25 cellular contexts compared by ENCODE assay signal in genomic region chr4:156705291-156705690, GRCh38.
DNase-seq lines count a peak whose midpoint lies in the region; ATAC-seq and TF ChIP-seq lines count a peak whose summit lies in the region.
"Had no signal": no experiment of that assay in that cellular context is flagged by ENCODE, and none has a peak within 500 bp of the region (broad histone marks: within the 10 kb centered on the region; RNA-seq: fewer than 3 reads in every experiment).

No MANE protein-coding gene starts in this region.

- no peak for TF ChIP-seq CTCF in astrocyte of the cerebellum (IDR thresholded peaks at IDR 0.05; ENCODE audit: low read depth, low read length, missing control alignments)

- DNase-seq in EH (ENCODE audit: low read depth) (peak; percentile 84), KBM-7 (peak; percentile 21), astrocyte of the cerebellum (ENCODE audit: low read depth) (peak; percentile 12), non-pigmented ciliary epithelial cell (ENCODE audit: low read depth) (peak; percentile 8), DMS 273 (lab: John Stamatoyannopoulos, UW; ENCODE audit: unreplicated experiment) (no peak), COLO668 (lab: John Stamatoyannopoulos, UW; ENCODE audit: unreplicated experiment) (no peak)
- DNase-seq: activated B cell treated with CpG ODN at 0.5 μM for 24 hours; activated CD4-positive, alpha-beta memory T cell treated with anti-CD3 and anti-CD28 coated beads for 36 hours; activated effector memory CD4-positive, alpha-beta T cell treated with anti-CD3 and anti-CD28 coated beads, Interleukin-2, amount 50 U/mL, for 16 hours; adrenal gland; CD8-positive, alpha-beta memory T cell; central memory CD4-positive, alpha-beta T cell; DMS79; erythroblast; MM.1S; natural killer cell; NCI-H1694; NCI-H774; stimulated activated CD4-positive, alpha-beta T cell treated with anti-CD3 and anti-CD28 coated beads, Interleukin-2, amount 100 ng/mL, for 24 hours; stimulated activated naive B cell treated with anti-CD40 and anti-IgM and Interleukin-4, amounts not matched to agents 10 μg/mL and 1 μg/mL and 100 μg/mL, for 72 hours; thyroid gland had no signal

- no peak for ATAC-seq in GM18498 (IDR thresholded peaks at IDR 0.05; ENCODE audit: unreplicated experiment)
- ATAC-seq in HG03432 (IDR thresholded peaks at IDR 0.05; ENCODE audit: unreplicated experiment): no peak
- ATAC-seq: natural killer cell; Panc1; stimulated activated naive B cell treated with anti-CD40 and anti-IgM and Interleukin-4, amounts not matched to agents 10 μg/mL and 1 μg/mL and 100 μg/mL, for 72 hours had no signal

- no peak overlapping the region for H3K4me3 ChIP-seq in astrocyte of the cerebellum (ENCODE audit: low read depth, low read length)
- H3K4me3 ChIP-seq: adrenal gland, SJSA1, thyroid gland had no signal

- in situ Hi-C loops in KBM-7 (cut with MboI; ENCODE audit: low pct_unique_long_range_greater_than_20kb, low sequenced_read_pairs): no loop called here
- in situ Hi-C loops in astrocyte of the cerebellum (cut with HindIII; ENCODE audit: low sequenced_read_pairs): no loop called here

Comparison
In these comparisons a context has a peak if more than half of its experiments do, and no peak if none do; other contexts are left out.
1. DNase-seq: peak in EH (single experiment), KBM-7 (single experiment), astrocyte of the cerebellum (single experiment) and non-pigmented ciliary epithelial cell (single experiment); none in DMS 273 (single experiment) and COLO668 (single experiment).